In genomic region chr11:74022541-74022940, GRCh38 we compare ENCODE assay signal across 24 cellular contexts. TPM values are rescaled to one million over a fixed set of nuclear protein-coding genes. Genes with fewer than 3 reads are reported as not detected.
DNase-seq lines count a peak whose midpoint lies in the region; ATAC-seq and TF ChIP-seq lines count a peak whose summit lies in the region.
"Had no signal": no experiment of that assay in that cellular context is flagged by ENCODE, and none has a peak within 500 bp of the region (broad histone marks: within the 10 kb centered on the region; RNA-seq: fewer than 3 reads in every experiment).

No MANE protein-coding gene starts in this region.

- H3K27me3 ChIP-seq in left ventricle myocardium inferior (ENCODE audit: low read depth), result no peaks in the 10 kb centered on the region

- H3K4me1 ChIP-seq in left ventricle myocardium inferior, result peaks cover 45% of the 10 kb centered on the region

- H3K27ac ChIP-seq in left ventricle myocardium inferior (replicated peaks) (peak overlapping the region; percentile 48), caudate nucleus (ENCODE audit: low read depth, low read length) (peak overlapping the region; percentile 68)
- H3K27ac ChIP-seq: 22Rv1, GM23248, HL-60 had no signal

- peaks cover 46% of the 10 kb centered on the region for H3K4me1 Mint-ChIP-seq in HFFc6 (ENCODE audit: low read depth)

- no peak overlapping the region for H3K4me3 ChIP-seq in left ventricle myocardium inferior
- H3K4me3 ChIP-seq: GM23248 had no signal

- H3K36me3 ChIP-seq in left ventricle myocardium inferior, result peaks cover 10% of the 10 kb centered on the region

- no peak for DNase-seq in left ventricle myocardium inferior
- no peak for DNase-seq in Right ventricle myocardium superior
- DNase-seq in caudate nucleus (lab: John Stamatoyannopoulos, UW), result no peak
- peak; percentile 62 for DNase-seq in medulla oblongata (ENCODE audit: extremely low spot score)
- DNase-seq in foreskin melanocyte, result no peak
- DNase-seq in HFFc6, result no peak
- no peak for DNase-seq in AML-193 (lab: John Stamatoyannopoulos, UW)
- no peak for DNase-seq in iPS-NIHi7 (ENCODE audit: extremely low spot score)
- DNase-seq: ACHN; C1 segment of cervical spinal cord; Calu3; CD8-positive, alpha-beta memory T cell; DMS153; GM23248; H9; KBM-7; MM.1S; NCI-H1105 treated with DMSO at 0.1 percent for 48 hours; NCI-H2081; NCI-H2171; NCI-H345; NCI-H526 had no signal

- H3K4me3 Mint-ChIP-seq in HFFc6, result no peak overlapping the region
- H3K4me3 Mint-ChIP-seq: CD8-positive, alpha-beta memory T cell; H9 had no signal

- intact Hi-C loops in left ventricle myocardium inferior (cut with micrococcal nuclease), result no loop called here
- intact Hi-C loops in Right ventricle myocardium superior (cut with DNase I), result loop anchor here (10.0 kb wide), 1 partner anchor 58 kb away; no protein-coding TSS in a partner anchor

- no peaks in the 10 kb centered on the region; the same call in none of the 2 replicates for H3K27me3 Mint-ChIP-seq in HFFc6 (ENCODE audit: insufficient read depth)
- H3K27me3 Mint-ChIP-seq: CD8-positive, alpha-beta memory T cell had no signal

- H3K36me3 Mint-ChIP-seq in HFFc6 (ENCODE audit: low read depth), result peaks cover 12% of the 10 kb centered on the region

- no peak overlapping the region for H3K27ac Mint-ChIP-seq in HFFc6

- TF ChIP-seq CTCF in left ventricle myocardium inferior (IDR thresholded peaks at IDR 0.05; ENCODE audit: borderline replicate concordance), result no peak
- no peak for TF ChIP-seq CTCF in HFFc6 (IDR thresholded peaks at IDR 0.05)

- H3K9me3 ChIP-seq in left ventricle myocardium inferior (replicated peaks), result no peaks in the 10 kb centered on the region

- ATAC-seq in Right ventricle myocardium superior (ENCODE audit: poor library complexity), result no peak

- H3K9me3 Mint-ChIP-seq in HFFc6, result no peaks in the 10 kb centered on the region
- H3K9me3 Mint-ChIP-seq: CD8-positive, alpha-beta memory T cell; H9 had no signal

RNA-seq across cellular contexts. Expression of gene UCP3, which starts 13.7 kb away (rescaled TPM):
- total RNA-seq in left ventricle myocardium inferior, result 2.7 TPM
- 17.2 TPM for total RNA-seq in Right ventricle myocardium superior
- total RNA-seq in HFFc6 (2021; fragmentation: NEBNext Ultra II Directional; extraction: Animal tissue kit (Norgen Biotek cat#: 25700)), result under 1 TPM; 0.10 to 0.62 (median 0.39) TPM

RNA-seq across cellular contexts. Expression of gene UCP2, which starts 39.9 kb away (rescaled TPM):
- total RNA-seq in left ventricle myocardium inferior, result 23.4 TPM
- 25.8 TPM for total RNA-seq in Right ventricle myocardium superior
- total RNA-seq in HFFc6 (2021; fragmentation: NEBNext Ultra II Directional; extraction: Animal tissue kit (Norgen Biotek cat#: 25700)), result 1 to 10 TPM; 6.4 to 9.9 (median 8.0) TPM
- total RNA-seq: GM23248 had no signal
